8 cellular contexts compared by ENCODE assay signal in genomic region chr13:53782400-53783030, GRCh38.
DNase-seq lines count a peak whose midpoint lies in the region; ATAC-seq, FAIRE-seq and TF ChIP-seq lines count a peak whose summit lies in the region.

No MANE protein-coding gene starts in this region.

- TF ChIP-seq CTCF in D721Med (IDR thresholded peaks at IDR 0.05; ENCODE audit: insufficient read depth, missing control alignments) (peak; percentile 99), breast epithelium (IDR thresholded peaks at IDR 0.05) (peak; percentile 34 to 64 (median 61))

- H3K9me3 ChIP-seq in HUES48 (ENCODE audit: control insufficient read depth, insufficient read depth, low read length) = no peaks in the 10 kb centered on the region
- no peaks in the 10 kb centered on the region for H3K9me3 ChIP-seq in breast epithelium

- H3K4me3 ChIP-seq in HUES48 (ENCODE audit: low read depth, low read length) (peak overlapping the region; percentile 44; the same call in 1 of the 2 replicates), breast epithelium (peak overlapping the region in 2 of 3 donors; percentile 25 to 49)

- H3K27me3 ChIP-seq in HUES48 (ENCODE audit: control insufficient read depth, insufficient read depth, low read length) = no peaks in the 10 kb centered on the region
- no peaks in the 10 kb centered on the region for H3K27me3 ChIP-seq in breast epithelium

- peak; percentile 69 for FAIRE-seq in D721Med (lab: Jason Lieb, UNC)

- TF ChIP-seq POLR2A in breast epithelium (IDR thresholded peaks at IDR 0.05) = no peak

- ATAC-seq in GM19463 (IDR thresholded peaks at IDR 0.05; ENCODE audit: unreplicated experiment) = peak; percentile 70

- H3K4me1 ChIP-seq in HUES48 (ENCODE audit: control insufficient read depth, insufficient read depth, low read length) (peaks cover 20% of the 10 kb centered on the region), breast epithelium (no peaks in the 10 kb centered on the region)

- peak; percentile 24 for DNase-seq in D721Med (ENCODE audit: insufficient read length, low spot score)
- peak; percentile 62 for DNase-seq in NCI-H774 (lab: John Stamatoyannopoulos, UW)
- DNase-seq in breast epithelium (ENCODE audit: low spot score in 2 of 2) = peak in 1 of 2 donors; percentile 17
- peak; percentile 63 for DNase-seq in islet precursor cell
- peak in 26 of 49 donors; percentile 1 to 54 (median 13) for DNase-seq in substantia nigra (lab: John Stamatoyannopoulos, UW)
- no peak for DNase-seq in activated CD8-positive, alpha-beta memory T cell treated with anti-CD3 and anti-CD28 coated beads, Interleukin-2, amount 50 U/mL, for 4 hours

- intact Hi-C loops in breast epithelium (cut with DNase I; ENCODE audit: low total_unique reads) = loop anchor here (10.0 kb wide), 1 partner anchor 292 kb away; no protein-coding TSS in a partner anchor

- no peaks in the 10 kb centered on the region for H3K36me3 ChIP-seq in HUES48 (ENCODE audit: control insufficient read depth, insufficient read depth, low read length)
- H3K36me3 ChIP-seq in breast epithelium = no peaks in the 10 kb centered on the region

- no peak overlapping the region for H3K9ac ChIP-seq in HUES48 (ENCODE audit: low read depth, low read length)

- H3K27ac ChIP-seq in HUES48 (ENCODE audit: low read depth, low read length) (no peak overlapping the region), breast epithelium (no peak overlapping the region), substantia nigra (ENCODE audit: low read depth, low read length, poor library complexity, severe bottlenecking) (no peak overlapping the region)
